Comparison of ENCODE assay signal across 8 cellular contexts in the genomic region with DNA sequence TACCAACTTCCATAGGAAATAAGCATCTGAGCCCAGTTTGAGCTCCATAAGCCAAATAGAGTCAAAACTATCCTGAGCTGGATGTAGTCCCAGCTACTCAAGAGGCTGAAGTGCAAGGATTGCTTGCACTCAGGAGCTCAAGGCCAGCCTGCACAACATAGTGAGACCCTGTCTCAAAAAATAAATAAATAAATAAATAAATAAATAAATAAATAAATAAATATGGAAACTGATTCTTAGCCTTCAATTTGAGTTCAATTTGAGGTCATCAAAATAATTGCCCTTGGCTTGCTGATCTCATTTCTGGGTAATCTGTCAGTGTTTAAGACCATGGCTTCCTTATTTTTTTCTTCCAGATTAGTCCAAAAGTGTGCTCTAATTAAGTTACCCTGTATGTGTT.
"Had no signal": no experiment of that assay in that cellular context is flagged by ENCODE, and none has a peak within 500 bp of the region (broad histone marks: within the 10 kb centered on the region; RNA-seq: fewer than 3 reads in every experiment).

No MANE protein-coding gene starts in this region.

- FAIRE-seq: G401.6, GM12878, GM12891, GM12892, GM18507, GM19239 had no signal

- H3K4me3 ChIP-seq: GM12878 had no signal

- ATAC-seq: GM12878 had no signal

- DNase-seq: GDM1, GF-D8 had no signal
